In genomic region chr1:229272164-229273158, GRCh38 we compare ENCODE assay signal across 8 cellular contexts. TPM values are rescaled to one million over a fixed set of nuclear protein-coding genes. Genes with fewer than 3 reads are reported as not detected.
DNase-seq lines count a peak whose midpoint lies in the region; ATAC-seq and TF ChIP-seq lines count a peak whose summit lies in the region.

No MANE protein-coding gene starts in this region.

- H3K4me1 Mint-ChIP-seq in Calu3 (ENCODE audit: low read depth, unreplicated experiment) = peaks cover 29% of the 10 kb centered on the region
- H3K4me1 Mint-ChIP-seq in naive thymus-derived CD4-positive, alpha-beta T cell = peaks cover 25 to 49% (median 35%) of the 10 kb centered on the region in 7 donors

- H3K4me3 ChIP-seq in naive thymus-derived CD4-positive, alpha-beta T cell (ENCODE audit: low read length) = peak overlapping the region; percentile 77

- H3K9me3 ChIP-seq in naive thymus-derived CD4-positive, alpha-beta T cell (ENCODE audit: control insufficient read depth in 2 of 3, low read length in 3 of 3) = no peaks in the 10 kb centered on the region

- H3K4me3 Mint-ChIP-seq in Calu3 (ENCODE audit: low read depth, unreplicated experiment) = peak overlapping the region; percentile 88
- peak overlapping the region; percentile 89 to 99 (median 94) for H3K4me3 Mint-ChIP-seq in naive thymus-derived CD4-positive, alpha-beta T cell

- intact Hi-C loops in Calu3 (cut with micrococcal nuclease; ENCODE audit: unreplicated experiment) = loop anchor here (2.0 kb wide), 1 partner anchor 68 kb away; no protein-coding TSS in a partner anchor
- intact Hi-C loops in naive thymus-derived CD4-positive, alpha-beta T cell (cut with micrococcal nuclease) = loop anchor here (2.0 to 10.0 kb wide), 7 partner anchors 14 to 1972 kb away; partner anchors contain the start of genes TAF5L (in 2 of the 2), URB2 (in 2 of the 2), COG2 (in 1 of the 2) and GALNT2 (in 1 of the 2)

- no peak for TF ChIP-seq CTCF in Calu3 (IDR thresholded peaks at IDR 0.05; ENCODE audit: unreplicated experiment)

- H3K36me3 Mint-ChIP-seq in Calu3 (ENCODE audit: insufficient read depth, unreplicated experiment) = peaks cover 33% of the 10 kb centered on the region
- peaks cover 0 to 12% (median 0%) of the 10 kb centered on the region in 5 donors for H3K36me3 Mint-ChIP-seq in naive thymus-derived CD4-positive, alpha-beta T cell

- DNase-seq in Calu3 (no peak), MV-4-11 (lab: John Stamatoyannopoulos, UW) (peak; percentile 83), caudate nucleus (lab: John Stamatoyannopoulos, UW) (peak in 1 of 61 donors; percentile 74), GDM1 (lab: John Stamatoyannopoulos, UW) (no peak), occipital lobe (lab: John Stamatoyannopoulos, UW) (no peak), KBM-7 (no peak)
- no peak for DNase-seq in naive thymus-derived CD4-positive, alpha-beta T cell

- no peaks in the 10 kb centered on the region for H3K9me3 Mint-ChIP-seq in Calu3 (ENCODE audit: low read depth, unreplicated experiment)
- peaks cover 0 to 4% (median 0%) of the 10 kb centered on the region in 11 donors for H3K9me3 Mint-ChIP-seq in naive thymus-derived CD4-positive, alpha-beta T cell

- in situ Hi-C loops in KBM-7 (cut with MboI; ENCODE audit: low pct_unique_long_range_greater_than_20kb, low sequenced_read_pairs) = loop anchor here (25.0 kb wide), 2 partner anchors 190 to 1040 kb away; no protein-coding TSS in a partner anchor

- H3K27me3 Mint-ChIP-seq in Calu3 (ENCODE audit: unreplicated experiment) = no peaks in the 10 kb centered on the region
- H3K27me3 Mint-ChIP-seq in naive thymus-derived CD4-positive, alpha-beta T cell = no peaks in the 10 kb centered on the region

- no peaks in the 10 kb centered on the region for H3K36me3 ChIP-seq in naive thymus-derived CD4-positive, alpha-beta T cell (ENCODE audit: control insufficient read depth in 2 of 3, insufficient read depth in 3 of 3, low read length in 3 of 3)

- POLR2A ChIA-PET in naive thymus-derived CD4-positive, alpha-beta T cell (lab: Charles Lee) = no interaction called here

- H3K27ac ChIP-seq in caudate nucleus (ENCODE audit: low read depth, low read length) = peak overlapping the region; percentile 82
- no peak overlapping the region for H3K27ac ChIP-seq in naive thymus-derived CD4-positive, alpha-beta T cell (ENCODE audit: low read depth, low read length)

- TSS peak; percentile 59 for BruUV-seq in Calu3 (replicated peaks; lab: Mats Ljungman, UMichigan)

- no peak for ATAC-seq in naive thymus-derived CD4-positive, alpha-beta T cell
- no peak for ATAC-seq in HG03520 (IDR thresholded peaks at IDR 0.05; ENCODE audit: unreplicated experiment)

- CTCF ChIA-PET in Calu3 (lab: Charles Lee) = no interaction called here
- CTCF ChIA-PET in naive thymus-derived CD4-positive, alpha-beta T cell (lab: Charles Lee) = no interaction called here

- H3K27ac Mint-ChIP-seq in Calu3 (ENCODE audit: unreplicated experiment) = peak overlapping the region; percentile 87
- H3K27ac Mint-ChIP-seq in naive thymus-derived CD4-positive, alpha-beta T cell = peak overlapping the region in 6 of 9 donors; percentile 19 to 91 (median 80)

- no peaks in the 10 kb centered on the region for H3K27me3 ChIP-seq in naive thymus-derived CD4-positive, alpha-beta T cell (ENCODE audit: control insufficient read depth in 2 of 2, insufficient read depth in 2 of 2, low read length in 2 of 2)

- H3K4me1 ChIP-seq in naive thymus-derived CD4-positive, alpha-beta T cell (ENCODE audit: control insufficient read depth in 2 of 2, insufficient read depth in 2 of 2, low read length in 2 of 2) = peaks cover 13 to 17% of the 10 kb centered on the region in 2 donors

RNA-seq across cellular contexts. Expression of gene RAB4A, which starts 1.6 kb away (rescaled TPM):
- total RNA-seq in Calu3 (2022) (66.6 and 78.7 TPM in 2 replicates), occipital lobe (46.5 TPM)
- total RNA-seq in naive thymus-derived CD4-positive, alpha-beta T cell = 10 to 100 TPM; 24.0 to 47.9 (median 36.9) TPM
- polyA plus RNA-seq in naive thymus-derived CD4-positive, alpha-beta T cell = 10 to 100 TPM in 1 of 2 donors, 1 to 10 TPM in 1; 9.6 to 11.0 TPM
